8 cellular contexts compared by ENCODE assay signal in the genomic region with DNA sequence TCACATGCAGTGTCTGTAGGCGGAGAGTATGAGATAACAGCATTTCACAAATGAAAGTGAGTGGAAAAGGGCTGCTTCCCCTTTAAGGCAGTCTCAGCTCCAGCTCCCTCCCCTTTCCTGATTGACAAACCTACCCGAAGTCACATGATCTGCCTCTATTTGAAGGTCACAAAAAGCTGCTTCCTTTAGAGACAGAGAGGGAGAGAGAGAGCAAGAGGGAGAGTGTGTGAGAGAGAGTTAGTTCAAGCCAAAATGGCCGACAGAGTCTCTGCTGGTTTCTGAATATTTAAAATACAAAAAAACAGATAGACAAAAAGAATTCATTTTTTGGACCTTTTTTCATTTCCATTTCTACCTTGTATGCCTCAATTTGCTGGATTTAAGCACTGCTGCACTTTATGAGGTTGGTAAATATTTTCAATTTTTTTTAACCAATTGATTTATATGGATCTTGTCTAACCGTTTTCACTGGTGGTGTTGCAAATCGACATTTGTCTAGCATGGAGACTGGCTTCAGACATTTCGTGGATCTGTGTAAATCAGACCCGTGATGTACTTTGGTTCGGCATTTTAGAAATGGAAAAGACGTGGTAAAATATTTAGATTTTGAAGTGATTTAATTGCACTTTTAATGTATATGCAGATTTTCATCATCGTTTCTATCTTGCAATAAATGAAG. TPM values are rescaled to one million over a fixed set of nuclear protein-coding genes. Genes with fewer than 3 reads are reported as not detected.
DNase-seq lines count a peak whose midpoint lies in the region; ATAC-seq and TF ChIP-seq lines count a peak whose summit lies in the region.

Gene TNRC6B (plus strand): TSS at position 188 of the 679 bp plus-strand sequence. CDS start 211 bp downstream, at position 399.

- TF ChIP-seq CTCF in GM23338 (conservative IDR thresholded peaks at IDR 0.05; ENCODE audit: low read depth in 2 of 2), result no peak
- TF ChIP-seq CTCF in LNCaP clone FGC (IDR thresholded peaks at IDR 0.05; ENCODE audit: control insufficient read depth, extremely low read depth, insufficient read depth), result no peak
- TF ChIP-seq CTCF in nephron (IDR thresholded peaks at IDR 0.05; ENCODE audit: unreplicated experiment in 3 of 3), result no peak

- peaks cover 5% of the 10 kb centered on the region; the same call in 1 of the 2 replicates for H4K20me1 ChIP-seq in GM23338 (replicated peaks; ENCODE audit: insufficient read depth)

- H3K27me3 ChIP-seq in GM23338 (ENCODE audit: insufficient read depth), result no peaks in the 10 kb centered on the region

- H3K27ac ChIP-seq in GM23338 (ENCODE audit: low read depth), result peak within 1 kb of the TSS; percentile 98

- H3K4me2 ChIP-seq in GM23338, result peak within 1 kb of the TSS; percentile 86

- H3K9me3 Mint-ChIP-seq in GM23338 (no peaks in the 10 kb centered on the region; the same call in 2 of the 3 replicates), nephron (no peaks in the 10 kb centered on the region)

- 0 out of 2 replicates have a peak within 1 kb of the TSS, but pooled peaks have one; percentile 3 for H2AFZ ChIP-seq in GM23338

- ATAC-seq in GM23338, result peak; percentile 83

- H3K27me3 Mint-ChIP-seq in GM23338 (ENCODE audit: insufficient read depth, low read depth, poor library complexity), result peaks cover 2% of the 10 kb centered on the region
- H3K27me3 Mint-ChIP-seq in nephron (ENCODE audit: low read depth), result no peaks in the 10 kb centered on the region

- H3K4me3 Mint-ChIP-seq in GM23338 (peak within 1 kb of the TSS; percentile 93), nephron (peak within 1 kb of the TSS; percentile 86 to 93 (median 92))

- H3K4me3 ChIP-seq in GM23338 (peak within 1 kb of the TSS; percentile 64), LNCaP clone FGC (ENCODE audit: low read depth, low read length) (peak within 1 kb of the TSS; percentile 73)

- H3K36me3 Mint-ChIP-seq in GM23338 (ENCODE audit: low read depth) (peaks cover 4% of the 10 kb centered on the region; the same call in 1 of the 3 replicates), nephron (ENCODE audit: low read depth) (no peaks in the 10 kb centered on the region)

- H3K27ac Mint-ChIP-seq in GM23338, result peak within 1 kb of the TSS; percentile 98
- H3K27ac Mint-ChIP-seq in nephron, result peak within 1 kb of the TSS; percentile 94 to 97 (median 95)

- H3F3A ChIP-seq in GM23338 (replicated peaks; ENCODE audit: low read depth), result no peaks in the 10 kb centered on the region; the same call in 1 of the 2 replicates

- H3K4me1 ChIP-seq in GM23338 (ENCODE audit: insufficient read depth), result peaks cover 38% of the 10 kb centered on the region

- H3K36me3 ChIP-seq in GM23338 (ENCODE audit: insufficient read depth), result no peaks in the 10 kb centered on the region

- DNase-seq in EL (peak; percentile 97), GM23338 (ENCODE audit: low spot score) (peak; percentile 98), LNCaP clone FGC (ENCODE audit: low read depth) (peak; percentile 97), RPMI8226 (peak; percentile 93), fibroblast of the conjunctiva (ENCODE audit: low read depth) (peak; percentile 96), stromal cell of bone marrow (ENCODE audit: low read depth) (peak; percentile 98)
- DNase-seq in activated T-helper 9 cell treated with anti-CD3 and anti-CD28 coated beads, Interleukin-2, amount 50 U/mL, for 16 hours (ENCODE audit: low read depth), result peak; percentile 51

- no peaks in the 10 kb centered on the region for H3K9me2 ChIP-seq in GM23338 (ENCODE audit: insufficient read depth)

- peaks cover 50% of the 10 kb centered on the region for H3K79me2 ChIP-seq in GM23338 (replicated peaks; ENCODE audit: insufficient read depth)

- H3K4me1 Mint-ChIP-seq in GM23338 (peaks cover 44% of the 10 kb centered on the region), nephron (peaks cover 51% of the 10 kb centered on the region)

TF ChIP-seq in GM23338, 12 proteins besides CTCF, POLR2A, EP300 and RAD21:
- TF ChIP-seq NANOG (IDR thresholded peaks at IDR 0.05; ENCODE audit: borderline replicate concordance) (no peak), POLR2AphosphoS5 (IDR thresholded peaks at IDR 0.05; ENCODE audit: low read depth) (peak; percentile 99), JUNB (IDR thresholded peaks at IDR 0.05; ENCODE audit: unreplicated experiment) (no peak), CREB1 (CRISPR knock-in tag; IDR thresholded peaks at IDR 0.05; ENCODE audit: low read depth) (peak; percentile 54; the same call in 1 of the 2 replicates)
TF ChIP-seq in GM23338: peak in this region for 2.

RNA-seq across cellular contexts. Expression of gene TNRC6B, which starts in this region (rescaled TPM):
- 41.4 and 46.9 TPM in 2 replicates for total RNA-seq in GM23338 (2014; rRNA removed; shearing (Covaris generic))
- 87.8 and 91.3 TPM in 2 replicates for polyA plus RNA-seq in GM23338 (2016; fragmentation: Nextera tagmentation; extraction: Ambion mirVana)

Comparison
In these comparisons a context has a peak if more than half of its experiments do, and no peak if none do; other contexts are left out.
1. Peak in every context shown above with its lines: DNase-seq, ATAC-seq, H3K4me3 ChIP-seq and H3K27ac ChIP-seq.